ENCODE assay signal across 7 cellular contexts in genomic region chr11:108733479-108734116, GRCh38.
DNase-seq lines count a peak whose midpoint lies in the region; ATAC-seq and TF ChIP-seq lines count a peak whose summit lies in the region.

No MANE protein-coding gene starts in this region.

- H3K79me2 ChIP-seq in GM23248 (ENCODE audit: insufficient read depth), result peaks cover 54% of the 10 kb centered on the region

- peaks cover 2% of the 10 kb centered on the region for H3K9me3 Mint-ChIP-seq in activated naive CD8-positive, alpha-beta T cell treated with anti-CD3 and anti-CD28 coated beads for 36 hours

- peak overlapping the region; percentile 16 for H3K4me3 Mint-ChIP-seq in activated naive CD8-positive, alpha-beta T cell treated with anti-CD3 and anti-CD28 coated beads for 36 hours

- H3K27me3 ChIP-seq in GM23248 (replicated peaks; ENCODE audit: insufficient read depth), result no peaks in the 10 kb centered on the region

- H3K27ac ChIP-seq in GM23248, result no peak overlapping the region

- in situ Hi-C loops in GM23248 (cut with MboI), result no loop called here

- POLR2A ChIA-PET in HEK293T (lab: Yijun Ruan, JAX), result no interaction called here

- peaks cover 10% of the 10 kb centered on the region; the same call in 1 of the 2 replicates for H3F3A ChIP-seq in GM23248 (ENCODE audit: insufficient read depth)

- H3K9me2 ChIP-seq in GM23248 (ENCODE audit: insufficient read depth), result no peaks in the 10 kb centered on the region

- H3K27ac Mint-ChIP-seq in activated naive CD8-positive, alpha-beta T cell treated with anti-CD3 and anti-CD28 coated beads for 36 hours, result peak overlapping the region; percentile 89

- CTCF ChIA-PET in HEK293T (lab: Yijun Ruan, JAX), result no interaction called here

- DNase-seq in GM23248 (peak; percentile 70), M059J (ENCODE audit: low read depth) (peak; percentile 90), pulmonary artery endothelial cell (ENCODE audit: low read depth, low spot score) (peak; percentile 11), HEK293T (ENCODE audit: extremely low spot score) (no peak), NCI-H1105 (lab: John Stamatoyannopoulos, UW) (no peak)
- peak; percentile 45 for DNase-seq in activated naive CD8-positive, alpha-beta T cell treated with anti-CD3 and anti-CD28 coated beads for 36 hours

- H3K27me3 Mint-ChIP-seq in activated naive CD8-positive, alpha-beta T cell treated with anti-CD3 and anti-CD28 coated beads for 36 hours, result no peaks in the 10 kb centered on the region

- no peak overlapping the region for H3K9ac ChIP-seq in GM23248

- no peak overlapping the region for H3K4me3 ChIP-seq in GM23248

- H3K36me3 ChIP-seq in GM23248 (ENCODE audit: low read depth), result no peaks in the 10 kb centered on the region

- no peaks in the 10 kb centered on the region for H4K20me1 ChIP-seq in GM23248 (ENCODE audit: insufficient read depth)

- peak; percentile 92 for ATAC-seq in GM18858 (IDR thresholded peaks at IDR 0.05; ENCODE audit: unreplicated experiment)

- H2AFZ ChIP-seq in GM23248, result no peak overlapping the region

- no peaks in the 10 kb centered on the region for H3K9me3 ChIP-seq in GM23248 (ENCODE audit: low read depth)

- H3K4me1 Mint-ChIP-seq in activated naive CD8-positive, alpha-beta T cell treated with anti-CD3 and anti-CD28 coated beads for 36 hours, result peaks cover 45% of the 10 kb centered on the region

- peaks cover 58% of the 10 kb centered on the region for H3K36me3 Mint-ChIP-seq in activated naive CD8-positive, alpha-beta T cell treated with anti-CD3 and anti-CD28 coated beads for 36 hours

- 35 to 37% methylated on average over 6 of the region's 6 CpGs for WGBS in GM23248 (ENCODE audit: low coverage in 1 of 2, low lambda C conversion rate in 2 of 2, missing lambda C conversion rate in 2 of 2), 2 experiments

- peak overlapping the region; percentile 44 for H3K4me2 ChIP-seq in GM23248 (ENCODE audit: unreplicated experiment)

- H3K4me1 ChIP-seq in GM23248 (ENCODE audit: insufficient read depth), result peaks cover 15% of the 10 kb centered on the region

TF ChIP-seq in HEK293T, 16 proteins besides CTCF, POLR2A, EP300 and RAD21:
- TF ChIP-seq HDGF (IDR thresholded peaks at IDR 0.05; ENCODE audit: borderline replicate concordance) (no peak), CTBP1 (IDR thresholded peaks at IDR 0.05; ENCODE audit: borderline replicate concordance) (no peak), ELF4 (IDR thresholded peaks at IDR 0.05) (no peak), NFRKB (IDR thresholded peaks at IDR 0.05) (no peak), FOXM1 (IDR thresholded peaks at IDR 0.05; ENCODE audit: borderline replicate concordance) (no peak), LEF1 (IDR thresholded peaks at IDR 0.05; ENCODE audit: borderline replicate concordance) (no peak), SUZ12 (IDR thresholded peaks at IDR 0.05) (no peak), SP1 (IDR thresholded peaks at IDR 0.05) (no peak), FOXK2 (IDR thresholded peaks at IDR 0.05) (no peak), FOXA1 (IDR thresholded peaks at IDR 0.05) (no peak), ZNF384 (IDR thresholded peaks at IDR 0.05) (no peak), TARDBP (IDR thresholded peaks at IDR 0.05) (no peak), BHLHE40 (IDR thresholded peaks at IDR 0.05; ENCODE audit: borderline replicate concordance) (no peak)

Comparison
In these comparisons a context has a peak if more than half of its experiments do, and no peak if none do; other contexts are left out.
1. DNase-seq: peak in GM23248 (single experiment), M059J (single experiment), activated naive CD8-positive, alpha-beta T cell treated with anti-CD3 and anti-CD28 coated beads for 36 hours (single experiment) and pulmonary artery endothelial cell (single experiment); none in HEK293T (single experiment) and NCI-H1105 (single experiment).